Comparison of ENCODE assay signal across 9 cellular contexts in the genomic region with DNA sequence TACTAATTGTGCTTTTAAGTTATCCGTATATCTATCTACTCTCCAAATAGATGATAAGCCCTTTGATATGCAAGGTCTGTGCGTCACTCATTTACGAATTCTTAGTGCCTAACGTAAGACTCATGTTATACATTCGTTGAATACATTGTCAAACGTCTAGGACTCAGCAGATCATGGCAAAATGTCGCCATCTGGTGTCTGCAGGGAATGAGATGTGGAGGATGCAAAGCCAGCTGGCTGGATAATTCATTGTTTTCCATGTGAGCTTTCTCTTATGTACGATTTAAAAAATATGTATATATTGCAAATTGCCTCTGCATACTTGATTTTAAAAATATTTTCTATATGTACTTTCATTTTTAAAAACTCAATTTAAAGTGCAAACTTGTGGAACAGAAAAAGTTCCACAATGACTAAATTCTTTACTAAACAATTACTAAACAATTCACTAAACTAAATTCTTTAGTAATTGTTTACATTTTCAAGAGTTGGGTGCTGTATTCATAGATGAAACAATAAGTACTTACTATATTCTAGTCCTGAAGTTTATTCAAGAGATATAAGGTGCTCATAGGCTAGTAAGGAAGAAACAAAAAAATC. TPM values are rescaled to one million over a fixed set of nuclear protein-coding genes. Genes with fewer than 3 reads are reported as not detected.
DNase-seq lines count a peak whose midpoint lies in the region; ATAC-seq and TF ChIP-seq lines count a peak whose summit lies in the region.
"Had no signal": no experiment of that assay in that cellular context is flagged by ENCODE, and none has a peak within 500 bp of the region (broad histone marks: within the 10 kb centered on the region; RNA-seq: fewer than 3 reads in every experiment).

No MANE protein-coding gene starts in this region.

- no peak overlapping the region for H3K27ac ChIP-seq in DND-41 (ENCODE audit: low read length)
- H3K27ac ChIP-seq in suprapubic skin: no peak overlapping the region

- H3K36me3 ChIP-seq in DND-41 (ENCODE audit: insufficient read depth, low read length): no peaks in the 10 kb centered on the region
- no peaks in the 10 kb centered on the region for H3K36me3 ChIP-seq in suprapubic skin

- ATAC-seq in DND-41 (ENCODE audit: insufficient read depth, low read depth): peak; percentile 84
- peak; percentile 59 for ATAC-seq in HG02798 (IDR thresholded peaks at IDR 0.05; ENCODE audit: poor library complexity, unreplicated experiment)
- ATAC-seq in HG02870 (IDR thresholded peaks at IDR 0.05; ENCODE audit: unreplicated experiment): no peak

- H3K9me3 ChIP-seq in DND-41 (ENCODE audit: insufficient read depth, low read length, severe bottlenecking) (no peaks in the 10 kb centered on the region), suprapubic skin (no peaks in the 10 kb centered on the region)

- H4K20me1 ChIP-seq in DND-41 (ENCODE audit: insufficient read depth, low read length): no peaks in the 10 kb centered on the region

- no peak overlapping the region for H3K4me2 ChIP-seq in DND-41 (ENCODE audit: insufficient read depth, low read length)

- no peaks in the 10 kb centered on the region for H3K79me2 ChIP-seq in DND-41 (ENCODE audit: insufficient read depth, low read length)

- H3K27ac Mint-ChIP-seq in endothelial cell (ENCODE audit: unreplicated experiment): no peak overlapping the region
- H3K27ac Mint-ChIP-seq: dendritic cell treated with granulocyte-macrophage colony-stimulating factor and Interleukin-4, amounts not matched to agents 40 ng/mL and 50 ng/mL, for 4 days had no signal

- peak; percentile 61 for DNase-seq in DND-41
- DNase-seq in NCI-H526 treated with DMSO at 0.1 percent for 48 hours (lab: John Stamatoyannopoulos, UW): peak; percentile 86
- DNase-seq in activated CD8-positive, alpha-beta memory T cell treated with anti-CD3 and anti-CD28 coated beads for 24 hours: peak; percentile 75
- peak; percentile 73 for DNase-seq in endothelial cell (ENCODE audit: low spot score)
- peak; percentile 55 for DNase-seq in mucosa of gallbladder (ENCODE audit: low spot score)
- DNase-seq in suprapubic skin (ENCODE audit: low spot score in 2 of 2): no peak

- no peak for TF ChIP-seq EP300 in suprapubic skin (IDR thresholded peaks at IDR 0.05)

- TF ChIP-seq POLR2A in suprapubic skin (IDR thresholded peaks at IDR 0.05): no peak

- no peaks in the 10 kb centered on the region for H3K9me3 Mint-ChIP-seq in endothelial cell (ENCODE audit: unreplicated experiment)
- H3K9me3 Mint-ChIP-seq: dendritic cell treated with granulocyte-macrophage colony-stimulating factor and Interleukin-4, amounts not matched to agents 40 ng/mL and 50 ng/mL, for 4 days had no signal

- peak; percentile 84 for TF ChIP-seq CTCF in DND-41 (IDR thresholded peaks at IDR 0.05; ENCODE audit: borderline replicate concordance, extremely low read depth, low read length, poor library complexity, severe bottlenecking)
- TF ChIP-seq CTCF in endothelial cell (IDR thresholded peaks at IDR 0.05; ENCODE audit: unreplicated experiment): peak; percentile 50
- peak; percentile 15 to 43 for TF ChIP-seq CTCF in suprapubic skin (IDR thresholded peaks at IDR 0.05)

- WGBS in suprapubic skin: 3% methylated on average over 8 of the region's 8 CpGs

- H3K4me1 Mint-ChIP-seq in endothelial cell (ENCODE audit: unreplicated experiment): no peaks in the 10 kb centered on the region

- no peak overlapping the region for H3K4me3 Mint-ChIP-seq in endothelial cell (ENCODE audit: unreplicated experiment)
- H3K4me3 Mint-ChIP-seq: dendritic cell treated with granulocyte-macrophage colony-stimulating factor and Interleukin-4, amounts not matched to agents 40 ng/mL and 50 ng/mL, for 4 days had no signal

- no peaks in the 10 kb centered on the region for H3K36me3 Mint-ChIP-seq in endothelial cell (ENCODE audit: low read depth, unreplicated experiment)

- no peak overlapping the region for H3K9ac ChIP-seq in DND-41 (ENCODE audit: low read depth, low read length)

- H3K27me3 ChIP-seq in DND-41 (ENCODE audit: insufficient read depth, low read length, poor library complexity) (peaks cover 7% of the 10 kb centered on the region), suprapubic skin (peaks cover 9% of the 10 kb centered on the region)

- H3K4me3 ChIP-seq in DND-41 (ENCODE audit: low read depth in 1 of 2, low read length in 2 of 2): no peak overlapping the region
- H3K4me3 ChIP-seq in suprapubic skin: no peak overlapping the region

- H2AFZ ChIP-seq in DND-41 (ENCODE audit: low read depth, low read length): no peak overlapping the region

- no peaks in the 10 kb centered on the region for H3K4me1 ChIP-seq in DND-41 (ENCODE audit: insufficient read depth, low read length)
- no peaks in the 10 kb centered on the region for H3K4me1 ChIP-seq in suprapubic skin

- peaks cover 2% of the 10 kb centered on the region for H3K27me3 Mint-ChIP-seq in endothelial cell (ENCODE audit: unreplicated experiment)

RNA-seq across cellular contexts. Expression of a gene that starts 33.8 kb away (rescaled TPM):
- 13.8 TPM for total RNA-seq in endothelial cell (ENCODE audit: unreplicated experiment)
- total RNA-seq in mucosa of gallbladder: 8.6 TPM
- total RNA-seq in suprapubic skin: 1 to 10 TPM; 6.8 to 9.2 (median 8.3) TPM

RNA-seq across cellular contexts. Expression of a gene that starts 46.6 kb away (rescaled TPM):
- total RNA-seq in endothelial cell (ENCODE audit: unreplicated experiment): not detected
- total RNA-seq in mucosa of gallbladder: not detected
- not detected for total RNA-seq in suprapubic skin

RNA-seq across cellular contexts. Expression of a gene that starts 53.3 kb away (rescaled TPM):
- total RNA-seq in endothelial cell (ENCODE audit: unreplicated experiment) (34.1 TPM), mucosa of gallbladder (0.75 TPM), suprapubic skin (1 to 10 TPM in 2 of 4 donors, under 1 TPM in 2; 0.42 to 1.9 (median 0.98) TPM)

Comparison
In these comparisons a context has a peak if more than half of its experiments do, and no peak if none do; other contexts are left out.
1. DNase-seq: peak in DND-41 (single experiment), NCI-H526 treated with DMSO at 0.1 percent for 48 hours (single experiment), activated CD8-positive, alpha-beta memory T cell treated with anti-CD3 and anti-CD28 coated beads for 24 hours (single experiment), endothelial cell (single experiment) and mucosa of gallbladder (single experiment); none in suprapubic skin (0 of 2).
2. CTCF ChIP-seq: peak in every context shown above with its lines; median percentile 84 in DND-41; 50 in endothelial cell; 29 in suprapubic skin.
3. RNA of a gene that starts 53.3 kb away (total RNA-seq): 34.1 TPM in endothelial cell (single experiment); 0.42 to 1.9 TPM in suprapubic skin and 0.75 TPM in mucosa of gallbladder (single experiment); every median in the first group is over 10 times any median in the second.